ENCODE assay signal across 8 cellular contexts in the genomic region with DNA sequence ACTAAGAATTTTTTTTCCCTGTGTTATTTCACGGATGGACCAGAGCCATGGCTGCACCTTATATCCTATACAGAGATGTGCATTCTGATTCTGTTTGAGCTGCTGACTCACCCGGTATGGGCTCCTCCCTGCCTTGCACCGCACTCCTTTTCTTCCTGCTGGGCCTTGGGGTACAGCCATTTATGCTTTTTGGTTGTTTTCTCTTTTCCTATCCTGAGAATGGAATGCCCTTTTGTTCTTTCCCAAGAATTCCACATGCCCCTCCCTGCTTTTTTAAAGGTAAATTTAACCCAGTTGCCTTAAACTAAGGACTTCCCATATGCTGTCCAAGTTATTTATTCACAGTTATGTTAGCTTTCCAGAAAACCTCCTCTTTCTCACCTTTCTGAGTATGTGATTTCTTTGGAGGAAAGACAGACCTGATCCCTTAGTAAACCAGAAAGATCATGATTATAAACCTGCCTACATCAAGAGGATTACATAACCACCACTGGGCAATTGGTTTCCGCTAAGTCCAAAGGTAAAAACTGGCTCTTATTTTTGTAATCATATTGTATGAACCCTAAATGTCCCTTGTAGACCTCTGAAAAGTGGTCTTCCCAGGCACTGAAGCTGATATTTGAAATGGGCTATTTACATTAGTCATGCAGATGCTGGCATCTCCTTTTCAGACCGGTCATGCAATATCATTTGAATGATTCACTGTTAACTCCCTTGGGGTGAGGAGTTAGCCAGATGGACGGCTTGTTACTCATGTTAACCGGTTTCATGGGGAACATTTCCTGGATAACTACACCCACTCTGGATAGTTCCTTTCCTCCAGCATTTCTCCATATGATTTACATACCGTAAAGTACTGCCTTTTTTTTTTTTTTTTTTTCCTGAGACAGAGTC. TPM values are rescaled to one million over a fixed set of nuclear protein-coding genes. Genes with fewer than 3 reads are reported as not detected.
DNase-seq lines count a peak whose midpoint lies in the region; ATAC-seq and TF ChIP-seq lines count a peak whose summit lies in the region.

No MANE protein-coding gene starts in this region.

- H3K9me3 ChIP-seq in mesodermal cell (ENCODE audit: control insufficient read depth, low read length) (no peaks in the 10 kb centered on the region), neural progenitor cell (ENCODE audit: low read depth) (peaks cover 3% of the 10 kb centered on the region)

- H3K79me2 ChIP-seq in neural progenitor cell (ENCODE audit: low read depth) = no peaks in the 10 kb centered on the region

- H3K4me3 ChIP-seq in dorsolateral prefrontal cortex = no peak overlapping the region
- H3K4me3 ChIP-seq in mesodermal cell (ENCODE audit: extremely low read depth, insufficient read depth, low read length, poor library complexity, severe bottlenecking) = no peak overlapping the region
- H3K4me3 ChIP-seq in neural progenitor cell = no peak overlapping the region

- H3K27ac ChIP-seq in dorsolateral prefrontal cortex (peak overlapping the region in 52 of 59 donors; percentile 14 to 83 (median 64)), mesodermal cell (ENCODE audit: low read depth, low read length, severe bottlenecking) (peak overlapping the region; percentile 91), neural progenitor cell (no peak overlapping the region)

- H3K36me3 ChIP-seq in mesodermal cell (ENCODE audit: control insufficient read depth, insufficient read depth, low read length) (peaks cover 31% of the 10 kb centered on the region), neural progenitor cell (no peaks in the 10 kb centered on the region)

- H3K27me3 Mint-ChIP-seq in neural progenitor cell (ENCODE audit: insufficient read depth, low read depth) = no peaks in the 10 kb centered on the region
- no peaks in the 10 kb centered on the region for H3K27me3 Mint-ChIP-seq in activated T-helper 2 cell treated with anti-CD3 and anti-CD28 coated beads, Interferon-gamma antibody, Interleukin-2, Interleukin-4, amounts not matched to agents 10 μg/mL and 5 μg/mL and 100 μg/mL, durations not matched to agents 14 hours and 24 hours and 36 hours (ENCODE audit: low read depth)

- peak; percentile 65 for DNase-seq in AG08396 (ENCODE audit: low spot score)
- DNase-seq in NCI-H446 (lab: John Stamatoyannopoulos, UW) = peak; percentile 40 to 79
- peak in 3 of 10 donors; percentile 11 to 38 (median 32) for DNase-seq in dorsolateral prefrontal cortex
- no peak for DNase-seq in neural progenitor cell (ENCODE audit: low spot score)
- no peak for DNase-seq in activated T-helper 2 cell treated with anti-CD3 and anti-CD28 coated beads, Interferon-gamma antibody, Interleukin-2, Interleukin-4, amounts not matched to agents 10 μg/mL and 5 μg/mL and 100 μg/mL, durations not matched to agents 14 hours and 24 hours and 36 hours (ENCODE audit: low spot score)

- H3K4me3 Mint-ChIP-seq in neural progenitor cell = no peak overlapping the region
- no peak overlapping the region for H3K4me3 Mint-ChIP-seq in activated T-helper 2 cell treated with anti-CD3 and anti-CD28 coated beads, Interferon-gamma antibody, Interleukin-2, Interleukin-4, amounts not matched to agents 10 μg/mL and 5 μg/mL and 100 μg/mL, durations not matched to agents 14 hours and 24 hours and 36 hours (ENCODE audit: low read depth)

- H3K4me1 Mint-ChIP-seq in neural progenitor cell = peaks cover 12% of the 10 kb centered on the region
- peaks cover 11% of the 10 kb centered on the region for H3K4me1 Mint-ChIP-seq in activated T-helper 2 cell treated with anti-CD3 and anti-CD28 coated beads, Interferon-gamma antibody, Interleukin-2, Interleukin-4, amounts not matched to agents 10 μg/mL and 5 μg/mL and 100 μg/mL, durations not matched to agents 14 hours and 24 hours and 36 hours (ENCODE audit: low read depth)

- ATAC-seq in HG03025 (IDR thresholded peaks at IDR 0.05; ENCODE audit: low FRiP score, unreplicated experiment) (no peak), HG02981 (IDR thresholded peaks at IDR 0.05; ENCODE audit: unreplicated experiment) (no peak)

- no peaks in the 10 kb centered on the region for H3F3A ChIP-seq in neural progenitor cell (ENCODE audit: low read depth)

- WGBS in mesodermal cell (ENCODE audit: insufficient coverage in 2 of 2), 2 experiments = 82 to 88% methylated on average over 3 to 6 of the region's 8 CpGs

- H3K4me1 ChIP-seq in mesodermal cell (ENCODE audit: control insufficient read depth, insufficient read depth, low read length, poor library complexity, severe bottlenecking) = peaks cover 16% of the 10 kb centered on the region
- H3K4me1 ChIP-seq in neural progenitor cell = no peaks in the 10 kb centered on the region

- H2AFZ ChIP-seq in neural progenitor cell (replicated peaks) = no peak overlapping the region

- H3K27ac Mint-ChIP-seq in neural progenitor cell = no peak overlapping the region
- H3K27ac Mint-ChIP-seq in activated T-helper 2 cell treated with anti-CD3 and anti-CD28 coated beads, Interferon-gamma antibody, Interleukin-2, Interleukin-4, amounts not matched to agents 10 μg/mL and 5 μg/mL and 100 μg/mL, durations not matched to agents 14 hours and 24 hours and 36 hours = no peak overlapping the region

- no peak overlapping the region for H3K4me2 ChIP-seq in neural progenitor cell

- H3K9ac ChIP-seq in neural progenitor cell = no peak overlapping the region

- no peak for TF ChIP-seq CTCF in dorsolateral prefrontal cortex (IDR thresholded peaks at IDR 0.05 in 54 of 56, conservative IDR thresholded peaks at IDR 0.05 in 2 of 56; ENCODE audit: low read depth in 1 of 56, partially characterized antibody in 56 of 56)
- no peak for TF ChIP-seq CTCF in neural progenitor cell (IDR thresholded peaks at IDR 0.05)

- H3K27me3 ChIP-seq in dorsolateral prefrontal cortex = no peaks in the 10 kb centered on the region
- H3K27me3 ChIP-seq in neural progenitor cell = no peaks in the 10 kb centered on the region

- peaks cover 18% of the 10 kb centered on the region for H3K36me3 Mint-ChIP-seq in neural progenitor cell
- peaks cover 44% of the 10 kb centered on the region for H3K36me3 Mint-ChIP-seq in activated T-helper 2 cell treated with anti-CD3 and anti-CD28 coated beads, Interferon-gamma antibody, Interleukin-2, Interleukin-4, amounts not matched to agents 10 μg/mL and 5 μg/mL and 100 μg/mL, durations not matched to agents 14 hours and 24 hours and 36 hours (ENCODE audit: low read depth)

- H3K9me3 Mint-ChIP-seq in neural progenitor cell = no peaks in the 10 kb centered on the region
- H3K9me3 Mint-ChIP-seq in activated T-helper 2 cell treated with anti-CD3 and anti-CD28 coated beads, Interferon-gamma antibody, Interleukin-2, Interleukin-4, amounts not matched to agents 10 μg/mL and 5 μg/mL and 100 μg/mL, durations not matched to agents 14 hours and 24 hours and 36 hours = no peaks in the 10 kb centered on the region

- intact Hi-C loops in dorsolateral prefrontal cortex (cut with DNase I) = no loop called here
- intact Hi-C loops in activated T-helper 2 cell treated with anti-CD3 and anti-CD28 coated beads, Interferon-gamma antibody, Interleukin-2, Interleukin-4, amounts not matched to agents 10 μg/mL and 5 μg/mL and 100 μg/mL, durations not matched to agents 14 hours and 24 hours and 36 hours (cut with micrococcal nuclease) = no loop called here

- no peaks in the 10 kb centered on the region for H4K20me1 ChIP-seq in neural progenitor cell (ENCODE audit: low read depth)

RNA-seq across cellular contexts. Expression of a gene that starts 45.5 kb away (rescaled TPM):
- 10 to 100 TPM; 13.9 to 34.3 (median 21.4) TPM for total RNA-seq in dorsolateral prefrontal cortex
- 26.1 TPM for polyA plus RNA-seq in mesodermal cell (2013, experiment 1 of 2)
- polyA plus RNA-seq in mesodermal cell (2013, experiment 2 of 2) = 27.1 TPM
- total RNA-seq in neural progenitor cell (ENCODE audit: low replicate concordance) = 17.6 and 37.4 TPM in 2 replicates
- total RNA-seq in activated T-helper 2 cell treated with anti-CD3 and anti-CD28 coated beads, Interferon-gamma antibody, Interleukin-2, Interleukin-4, amounts not matched to agents 10 μg/mL and 5 μg/mL and 100 μg/mL, durations not matched to agents 14 hours and 24 hours and 36 hours = 64.3 and 66.0 TPM in 2 replicates

Comparison
In these comparisons a context has a peak if more than half of its experiments do, and no peak if none do; other contexts are left out.
1. DNase-seq: peak in AG08396 (single experiment) and NCI-H446 (2 of 2); none in neural progenitor cell (single experiment) and activated T-helper 2 cell treated with anti-CD3 and anti-CD28 coated beads, Interferon-gamma antibody, Interleukin-2, Interleukin-4, amounts not matched to agents 10 μg/mL and 5 μg/mL and 100 μg/mL, durations not matched to agents 14 hours and 24 hours and 36 hours (single experiment).